9 cellular contexts compared by ENCODE assay signal in genomic region chr1:27395441-27396195, GRCh38. TPM values are rescaled to one million over a fixed set of nuclear protein-coding genes. Genes with fewer than 3 reads are reported as not detected.
DNase-seq lines count a peak whose midpoint lies in the region; ATAC-seq and TF ChIP-seq lines count a peak whose summit lies in the region.
"Had no signal": no experiment of that assay in that cellular context is flagged by ENCODE, and none has a peak within 500 bp of the region (broad histone marks: within the 10 kb centered on the region; RNA-seq: fewer than 3 reads in every experiment).

No MANE protein-coding gene starts in this region.

- no peaks in the 10 kb centered on the region for H3K9me3 Mint-ChIP-seq in endothelial cell (ENCODE audit: unreplicated experiment)
- no peaks in the 10 kb centered on the region for H3K9me3 Mint-ChIP-seq in naive B cell

- DNase-seq in Caki2 (ENCODE audit: low read depth) (peak; percentile 53), NOMO-1 (lab: John Stamatoyannopoulos, UW; ENCODE audit: unreplicated experiment in 2 of 2) (peak; percentile 71 to 72), endothelial cell (ENCODE audit: low spot score) (peak; percentile 81), naive B cell (peak; percentile 85)
- DNase-seq in activated CD8-positive, alpha-beta memory T cell treated with anti-CD3 and anti-CD28 coated beads, Interleukin-2, amount 50 U/mL, for 1 hour (ENCODE audit: extremely low read depth), result peak; percentile 39
- peak; percentile 47 to 48 for DNase-seq in stimulated activated CD8-positive, alpha-beta memory T cell treated with anti-CD3 and anti-CD28 coated beads, Interleukin-7, amount 100 ng/mL, for 48 hours (ENCODE audit: extremely low read depth in 1 of 2, low read depth in 1 of 2)

- H3K4me3 Mint-ChIP-seq in endothelial cell (ENCODE audit: unreplicated experiment), result no peak overlapping the region
- H3K4me3 Mint-ChIP-seq in naive B cell, result peak overlapping the region in 2 of 8 donors; percentile 25 to 62

- H3K36me3 Mint-ChIP-seq in endothelial cell (ENCODE audit: low read depth, unreplicated experiment) (peaks cover 7% of the 10 kb centered on the region), naive B cell (no peaks in the 10 kb centered on the region)

- H3K27me3 Mint-ChIP-seq in endothelial cell (ENCODE audit: unreplicated experiment) (peaks cover 32% of the 10 kb centered on the region), naive B cell (peaks cover 0 to 5% (median 0%) of the 10 kb centered on the region in 3 donors)

- peaks cover 30% of the 10 kb centered on the region for H3K4me1 Mint-ChIP-seq in endothelial cell (ENCODE audit: unreplicated experiment)
- H3K4me1 Mint-ChIP-seq in naive B cell, result peaks cover 23 to 32% (median 29%) of the 10 kb centered on the region in 3 donors

- in situ Hi-C loops in Caki2 (cut with HindIII; ENCODE audit: low pct_unique_long_range_greater_than_20kb, low sequenced_read_pairs), result no loop called here

- ATAC-seq in HG03135 (IDR thresholded peaks at IDR 0.05; ENCODE audit: unreplicated experiment) (peak; percentile 38), naive B cell (ENCODE audit: low read depth in 2 of 2) (peak; percentile 41 to 54), HG02970 (IDR thresholded peaks at IDR 0.05; ENCODE audit: low FRiP score, unreplicated experiment) (no peak)

- H3K27ac Mint-ChIP-seq in endothelial cell (ENCODE audit: unreplicated experiment), result no peak overlapping the region
- peak overlapping the region in 5 of 6 donors; percentile 44 to 91 (median 81) for H3K27ac Mint-ChIP-seq in naive B cell

- TF ChIP-seq CTCF in endothelial cell (IDR thresholded peaks at IDR 0.05; ENCODE audit: unreplicated experiment), result peak; percentile 94

RNA-seq across cellular contexts. Expression of gene GPR3, which starts 3.2 kb away (rescaled TPM):
- total RNA-seq in Caki2 (2014; rRNA removed; shearing (Covaris generic); ENCODE audit: low replicate concordance), result 1.7 TPM in 1 of 2 replicates, not detected in the other
- 2.4 TPM for total RNA-seq in endothelial cell (ENCODE audit: unreplicated experiment)
- under 1 TPM in 4 of 6 donors, not detected in 2; 0.12 to 0.64 (median 0.35) TPM for polyA plus RNA-seq in naive B cell (ENCODE audit: low read depth in 6 of 6)

RNA-seq across cellular contexts. Expression of gene CD164L2, which starts 12.5 kb away (rescaled TPM):
- not detected in 2 replicates for total RNA-seq in Caki2 (2014; rRNA removed; shearing (Covaris generic); ENCODE audit: low replicate concordance)
- total RNA-seq in endothelial cell (ENCODE audit: unreplicated experiment), result 0.72 TPM
- not detected for polyA plus RNA-seq in naive B cell (ENCODE audit: low read depth in 6 of 6)
- total RNA-seq: T-helper 1 cell treated with Interleukin-12 subunit alpha and Interleukin-12 subunit beta and Interleukin-4 antibody, amounts not matched to agents 30 ng/mL and 1 ng/mL, for 36 hours had no signal

RNA-seq across cellular contexts. Expression of gene FCN3, which starts 21.0 kb away (rescaled TPM):
- not detected in 2 replicates for total RNA-seq in Caki2 (2014; rRNA removed; shearing (Covaris generic); ENCODE audit: low replicate concordance)
- 132 TPM for total RNA-seq in endothelial cell (ENCODE audit: unreplicated experiment)
- polyA plus RNA-seq in naive B cell (ENCODE audit: low read depth in 6 of 6), result not detected
- total RNA-seq: T-helper 1 cell treated with Interleukin-12 subunit alpha and Interleukin-12 subunit beta and Interleukin-4 antibody, amounts not matched to agents 30 ng/mL and 1 ng/mL, for 36 hours had no signal

RNA-seq across cellular contexts. Expression of gene MAP3K6, which starts 28.9 kb away (rescaled TPM):
- 15.2 and 18.8 TPM in 2 replicates for total RNA-seq in Caki2 (2014; rRNA removed; shearing (Covaris generic); ENCODE audit: low replicate concordance)
- total RNA-seq in endothelial cell (ENCODE audit: unreplicated experiment), result 35.7 TPM
- 1 to 10 TPM in 4 of 6 donors, under 1 TPM in 1, not detected in 1; 0.80 to 2.7 (median 2.0) TPM for polyA plus RNA-seq in naive B cell (ENCODE audit: low read depth in 6 of 6)

RNA-seq across cellular contexts. Expression of gene SYTL1, which starts 53.8 kb away (rescaled TPM):
- 39.3 and 46.3 TPM in 2 replicates for total RNA-seq in Caki2 (2014; rRNA removed; shearing (Covaris generic); ENCODE audit: low replicate concordance)
- 1.3 TPM for total RNA-seq in endothelial cell (ENCODE audit: unreplicated experiment)
- 100 to 1,000 TPM in 1 of 6 donors, 10 to 100 TPM in 5; 63.3 to 110 (median 79.9) TPM for polyA plus RNA-seq in naive B cell (ENCODE audit: low read depth in 6 of 6)

Comparison
In these comparisons a context has a peak if more than half of its experiments do, and no peak if none do; other contexts are left out.
1. RNA of gene FCN3, which starts 21.0 kb away (total RNA-seq): 132 TPM in endothelial cell (single experiment); not detected in Caki2; every median in the first group is over 100 times any median in the second.
2. Peak in every context shown above with its lines, with median percentiles within 50 percentile points of each other: DNase-seq.